8 cellular contexts compared by ENCODE assay signal in genomic region chr2:24164416-24164973, GRCh38. TPM values are rescaled to one million over a fixed set of nuclear protein-coding genes. Genes with fewer than 3 reads are reported as not detected.
DNase-seq lines count a peak whose midpoint lies in the region; ATAC-seq and TF ChIP-seq lines count a peak whose summit lies in the region.

No MANE protein-coding gene starts in this region.

- H3K4me3 Mint-ChIP-seq in naive thymus-derived CD4-positive, alpha-beta T cell: no peak overlapping the region

- TF ChIP-seq EP300 in ovary (IDR thresholded peaks at IDR 0.05): no peak

- H3K36me3 Mint-ChIP-seq in naive thymus-derived CD4-positive, alpha-beta T cell: peaks cover 0 to 37% (median 17%) of the 10 kb centered on the region in 5 donors

- no peak overlapping the region for H3K4me3 ChIP-seq in AG10803 (ENCODE audit: low read length)
- no peak overlapping the region for H3K4me3 ChIP-seq in colonic mucosa
- no peak overlapping the region for H3K4me3 ChIP-seq in naive thymus-derived CD4-positive, alpha-beta T cell (ENCODE audit: low read length)
- no peak overlapping the region for H3K4me3 ChIP-seq in ovary

- H3K27ac Mint-ChIP-seq in naive thymus-derived CD4-positive, alpha-beta T cell: no peak overlapping the region

- peak; percentile 77 for ATAC-seq in GM18868 (IDR thresholded peaks at IDR 0.05; ENCODE audit: unreplicated experiment)
- peak; percentile 38 for ATAC-seq in HG03469 (IDR thresholded peaks at IDR 0.05; ENCODE audit: unreplicated experiment)
- peak; percentile 90 for ATAC-seq in naive thymus-derived CD4-positive, alpha-beta T cell
- ATAC-seq in GM18861 (IDR thresholded peaks at IDR 0.05; ENCODE audit: unreplicated experiment): no peak

- H3K4me1 ChIP-seq in colonic mucosa: no peaks in the 10 kb centered on the region
- no peaks in the 10 kb centered on the region for H3K4me1 ChIP-seq in naive thymus-derived CD4-positive, alpha-beta T cell (ENCODE audit: control insufficient read depth in 2 of 2, insufficient read depth in 2 of 2, low read length in 2 of 2)
- no peaks in the 10 kb centered on the region for H3K4me1 ChIP-seq in ovary (ENCODE audit: insufficient read depth)

- CTCF ChIA-PET in naive thymus-derived CD4-positive, alpha-beta T cell (lab: Charles Lee): interaction anchor here (1.0 kb wide), 1 partner anchor 41 kb away, joined by 3 read pairs; no protein-coding TSS in a partner anchor

- POLR2A ChIA-PET in naive thymus-derived CD4-positive, alpha-beta T cell (lab: Charles Lee): no interaction called here

- H3K27ac ChIP-seq in colonic mucosa: no peak overlapping the region
- no peak overlapping the region for H3K27ac ChIP-seq in naive thymus-derived CD4-positive, alpha-beta T cell (ENCODE audit: low read depth, low read length)
- H3K27ac ChIP-seq in ovary: no peak overlapping the region

- 60 to 64% (median 62%) methylated on average over 8 of the region's 8 CpGs for WGBS in ovary, 3 donors

- peaks cover 0 to 3% (median 0%) of the 10 kb centered on the region in 5 donors for H3K27me3 Mint-ChIP-seq in naive thymus-derived CD4-positive, alpha-beta T cell

- H3K27me3 ChIP-seq in colonic mucosa: no peaks in the 10 kb centered on the region
- no peaks in the 10 kb centered on the region for H3K27me3 ChIP-seq in naive thymus-derived CD4-positive, alpha-beta T cell (ENCODE audit: control insufficient read depth in 2 of 2, insufficient read depth in 2 of 2, low read length in 2 of 2)
- no peaks in the 10 kb centered on the region for H3K27me3 ChIP-seq in ovary

- H3K9ac ChIP-seq in colonic mucosa (ENCODE audit: low read depth in 2 of 2, low read length in 2 of 2): no peak overlapping the region

- H3K9me3 ChIP-seq in colonic mucosa (no peaks in the 10 kb centered on the region), ovary (no peaks in the 10 kb centered on the region)
- no peaks in the 10 kb centered on the region for H3K9me3 ChIP-seq in naive thymus-derived CD4-positive, alpha-beta T cell (ENCODE audit: control insufficient read depth in 2 of 3, low read length in 3 of 3)

- TF ChIP-seq CTCF in AG10803 (conservative IDR thresholded peaks at IDR 0.05; ENCODE audit: low read length) (peak; percentile 59), colonic mucosa (IDR thresholded peaks at IDR 0.05) (peak; percentile 58), ovary (IDR thresholded peaks at IDR 0.05) (no peak)

- no peaks in the 10 kb centered on the region for H3K4me1 Mint-ChIP-seq in naive thymus-derived CD4-positive, alpha-beta T cell

- H3K36me3 ChIP-seq in colonic mucosa: no peaks in the 10 kb centered on the region
- no peaks in the 10 kb centered on the region for H3K36me3 ChIP-seq in naive thymus-derived CD4-positive, alpha-beta T cell (ENCODE audit: control insufficient read depth in 2 of 3, insufficient read depth in 3 of 3, low read length in 3 of 3)
- no peaks in the 10 kb centered on the region for H3K36me3 ChIP-seq in ovary

- intact Hi-C loops in colonic mucosa (cut with DNase I) (loop anchor here (5.0 to 10.0 kb wide), 2 partner anchors 142 to 340 kb away; no protein-coding TSS in a partner anchor), ovary (cut with DNase I) (no loop called here)
- intact Hi-C loops in naive thymus-derived CD4-positive, alpha-beta T cell (cut with micrococcal nuclease): loop anchor here (1.0 to 2.0 kb wide), 3 partner anchors 237 to 340 kb away; partner anchors contain the start of gene ATAD2B (in 1 of the 2)

- H3K9me3 Mint-ChIP-seq in naive thymus-derived CD4-positive, alpha-beta T cell: peaks cover 0 to 9% (median 0%) of the 10 kb centered on the region in 11 donors

- no peak for TF ChIP-seq POLR2A in ovary (IDR thresholded peaks at IDR 0.05)

- no peak for DNase-seq in AG10803 (ENCODE audit: low read depth)
- DNase-seq in T-helper 2 cell: peak in 3 of 5 experiments; percentile 14 to 29 (median 14)
- DNase-seq in colonic mucosa: peak; percentile 24
- peak in 7 of 9 donors; percentile 7 to 43 (median 12) for DNase-seq in naive thymus-derived CD4-positive, alpha-beta T cell
- no peak for DNase-seq in ovary

RNA-seq across cellular contexts. Expression of gene FAM228A, which starts 10.4 kb away (rescaled TPM):
- not detected for total RNA-seq in colonic mucosa
- total RNA-seq in naive thymus-derived CD4-positive, alpha-beta T cell: 1 to 10 TPM in 1 of 5 experiments, under 1 TPM in 2, not detected in 2; 0.54 to 1.4 (median 0.63) TPM
- polyA plus RNA-seq in naive thymus-derived CD4-positive, alpha-beta T cell: not detected
- 1 to 10 TPM; 1.1 to 2.5 (median 1.8) TPM for total RNA-seq in ovary
- 1 to 10 TPM; 1.3 to 2.0 TPM for polyA plus RNA-seq in ovary

RNA-seq across cellular contexts. Expression of gene FAM228B, which starts 41.2 kb away (rescaled TPM):
- total RNA-seq in colonic mucosa: 1 to 10 TPM; 4.4 to 6.2 TPM
- total RNA-seq in naive thymus-derived CD4-positive, alpha-beta T cell: 10 to 100 TPM in 4 of 5 experiments, 1 to 10 TPM in 1; 7.8 to 27.5 (median 24.8) TPM
- polyA plus RNA-seq in naive thymus-derived CD4-positive, alpha-beta T cell: 1 to 10 TPM; 5.2 to 9.5 TPM
- 10 to 100 TPM; 24.6 to 76.8 (median 69.0) TPM for total RNA-seq in ovary
- 10 to 100 TPM; 28.0 to 34.8 TPM for polyA plus RNA-seq in ovary

RNA-seq across cellular contexts. Expression of gene PFN4, which starts 41.4 kb away (rescaled TPM):
- total RNA-seq in colonic mucosa (under 1 TPM in 1 of 2 donors, not detected in 1; 0.27 TPM), ovary (1 to 10 TPM in 4 of 7 donors, under 1 TPM in 3; 0.50 to 4.4 (median 1.3) TPM)
- total RNA-seq in naive thymus-derived CD4-positive, alpha-beta T cell: not detected
- not detected for polyA plus RNA-seq in naive thymus-derived CD4-positive, alpha-beta T cell
- 1 to 10 TPM in 1 of 2 donors, under 1 TPM in 1; 0.18 to 1.1 TPM for polyA plus RNA-seq in ovary

Comparison
In these comparisons a context has a peak if more than half of its experiments do, and no peak if none do; other contexts are left out.
1. DNase-seq: peak in T-helper 2 cell (3 of 5), colonic mucosa (single experiment) and naive thymus-derived CD4-positive, alpha-beta T cell (7 of 9); none in AG10803 (single experiment) and ovary (0 of 5).
2. CTCF ChIP-seq: peak in AG10803 (single experiment) and colonic mucosa (single experiment); none in ovary (0 of 3).
3. intact Hi-C loops: an anchor here in colonic mucosa (5.0 to 10.0 kb wide) and naive thymus-derived CD4-positive, alpha-beta T cell (1.0 to 2.0 kb wide); none called in ovary.